In genomic region chr4:148998719-148999118, GRCh38 we compare ENCODE assay signal across 10 cellular contexts.
DNase-seq lines count a peak whose midpoint lies in the region; ATAC-seq and TF ChIP-seq lines count a peak whose summit lies in the region.
"Had no signal": no experiment of that assay in that cellular context is flagged by ENCODE, and none has a peak within 500 bp of the region (broad histone marks: within the 10 kb centered on the region; RNA-seq: fewer than 3 reads in every experiment).

No MANE protein-coding gene starts in this region.

- intact Hi-C loops in HCT116 (cut with micrococcal nuclease): loop anchor here (5.0 kb wide), 2 partner anchors 264 to 899 kb away; no protein-coding TSS in a partner anchor

- H3K27ac ChIP-seq in HCT116 (ENCODE audit: low read depth, low read length) (no peak overlapping the region), SK-N-SH (ENCODE audit: low read depth in 2 of 2, low read length in 1 of 2) (no peak overlapping the region)
- H3K27ac ChIP-seq: SJSA1 had no signal

- no peak for TF ChIP-seq POLR2A in HCT116 (IDR thresholded peaks at IDR 0.05; ENCODE audit: borderline replicate concordance, extremely low read depth, insufficient read depth, insufficient read length)

- no peak overlapping the region for H3K27ac Mint-ChIP-seq in stimulated activated effector memory CD8-positive, alpha-beta T cell treated with anti-CD3 and anti-CD28 coated beads, Interleukin-12 subunit alpha, Interleukin-12 subunit beta, amount 100 ng/mL, for 72 hours
- H3K27ac Mint-ChIP-seq: immature natural killer cell had no signal

- RAD21 ChIA-PET in HCT116 (lab: Charles Lee; ENCODE audit: low non-redundant PET in 1 of 2, low total read pairs in 2 of 2, uncharacterized antibody in 2 of 2, unreplicated experiment in 2 of 2): no interaction called here

- TF ChIP-seq CTCF in HCT116 (IDR thresholded peaks at IDR 0.05 in 2 of 3, conservative IDR thresholded peaks at IDR 0.05 in 1 of 3; ENCODE audit: borderline replicate concordance in 1 of 3, insufficient read depth in 1 of 3, low read depth in 2 of 3, low read length in 2 of 3) (peak; percentile 25 to 74 (median 53); a peak in 5 of 6 replicates), SK-N-SH (IDR thresholded peaks at IDR 0.05) (peak; percentile 57), kidney epithelial cell (IDR thresholded peaks at IDR 0.05; ENCODE audit: insufficient read depth, low read length, poor library complexity, severe bottlenecking) (peak; percentile 21)

- H4K20me1 ChIP-seq in HCT116 (ENCODE audit: insufficient read depth): no peaks in the 10 kb centered on the region
- no peaks in the 10 kb centered on the region for H4K20me1 ChIP-seq in SK-N-SH (ENCODE audit: insufficient read depth)

- H3K9me2 ChIP-seq in HCT116 (ENCODE audit: insufficient read depth) (no peaks in the 10 kb centered on the region), SK-N-SH (no peaks in the 10 kb centered on the region)

- no peak for TF ChIP-seq EP300 in SK-N-SH (IDR thresholded peaks at IDR 0.05; ENCODE audit: borderline replicate concordance in 1 of 2, low read depth in 1 of 2, low read length in 1 of 2)

- peak; percentile 69 for TF ChIP-seq RAD21 in HCT116 (IDR thresholded peaks at IDR 0.05; ENCODE audit: low read depth)
- peak; percentile 47 for TF ChIP-seq RAD21 in SK-N-SH (IDR thresholded peaks at IDR 0.05; ENCODE audit: low read length)

- H3K4me3 ChIP-seq in HCT116 (replicated peaks in 1 of 2; ENCODE audit: low read depth in 1 of 2, low read length in 2 of 2) (no peak overlapping the region), SK-N-SH (ENCODE audit: low read depth in 2 of 2, low read length in 1 of 2) (no peak overlapping the region), kidney epithelial cell (ENCODE audit: low read depth, low read length) (no peak overlapping the region)
- H3K4me3 ChIP-seq: SJSA1 had no signal

- H2AFZ ChIP-seq in HCT116 (ENCODE audit: low read depth, low read length, poor library complexity, severe bottlenecking) (no peak overlapping the region), SK-N-SH (ENCODE audit: low read depth) (no peak overlapping the region)

- no peaks in the 10 kb centered on the region for H3K9me3 ChIP-seq in HCT116 (ENCODE audit: control insufficient read depth in 1 of 2, insufficient read depth in 1 of 2, low read depth in 1 of 2, low read length in 2 of 2)
- H3K9me3 ChIP-seq in SK-N-SH: no peaks in the 10 kb centered on the region
- H3K9me3 ChIP-seq: SJSA1 had no signal

- H3K27me3 ChIP-seq in HCT116 (ENCODE audit: insufficient read depth, low read length) (no peaks in the 10 kb centered on the region), SK-N-SH (ENCODE audit: insufficient read depth) (peaks cover 5% of the 10 kb centered on the region; the same call in 1 of the 2 replicates), kidney epithelial cell (ENCODE audit: control insufficient read depth, insufficient read depth, low read length) (no peaks in the 10 kb centered on the region)
- H3K27me3 ChIP-seq: SJSA1 had no signal

- DNase-seq in ELR (ENCODE audit: low read depth) (peak; percentile 40), HCT116 (ENCODE audit: low read depth, low spot score) (peak; percentile 24), SK-N-SH (peak; percentile 1), kidney epithelial cell (ENCODE audit: low read depth) (no peak), GDM1 (lab: John Stamatoyannopoulos, UW) (no peak), activated T-cell treated with anti-CD3 and anti-CD28 coated beads for 4 hours (no peak)
- DNase-seq in stimulated activated effector memory CD8-positive, alpha-beta T cell treated with anti-CD3 and anti-CD28 coated beads, Interleukin-12 subunit alpha, Interleukin-12 subunit beta, amount 100 ng/mL, for 72 hours (ENCODE audit: low spot score in 2 of 2): no peak
- DNase-seq in activated CD4-positive, alpha-beta T cell treated with anti-CD3 and anti-CD28 coated beads, Interleukin-2, amount 50 U/mL, for 4 hours: no peak
- DNase-seq: immature natural killer cell had no signal

- no peaks in the 10 kb centered on the region for H3K36me3 ChIP-seq in HCT116 (ENCODE audit: control insufficient read depth in 1 of 2, insufficient read depth in 2 of 2, low read length in 2 of 2)
- no peaks in the 10 kb centered on the region for H3K36me3 ChIP-seq in SK-N-SH (replicated peaks in 1 of 2; ENCODE audit: control insufficient read depth in 1 of 2, insufficient read depth in 2 of 2, low read length in 1 of 2)
- no peaks in the 10 kb centered on the region for H3K36me3 ChIP-seq in kidney epithelial cell (ENCODE audit: control insufficient read depth, insufficient read depth, low read length)
- H3K36me3 ChIP-seq: SJSA1 had no signal

- no peaks in the 10 kb centered on the region for H3K79me2 ChIP-seq in HCT116 (ENCODE audit: insufficient read depth, low read length)
- H3K79me2 ChIP-seq in SK-N-SH (ENCODE audit: insufficient read depth): no peaks in the 10 kb centered on the region

- no peaks in the 10 kb centered on the region for H3K36me3 Mint-ChIP-seq in stimulated activated effector memory CD8-positive, alpha-beta T cell treated with anti-CD3 and anti-CD28 coated beads, Interleukin-12 subunit alpha, Interleukin-12 subunit beta, amount 100 ng/mL, for 72 hours
- H3K36me3 Mint-ChIP-seq: immature natural killer cell had no signal

- peak; percentile 85 for ATAC-seq in HCT116
- no peak for ATAC-seq in stimulated activated effector memory CD8-positive, alpha-beta T cell treated with anti-CD3 and anti-CD28 coated beads, Interleukin-12 subunit alpha, Interleukin-12 subunit beta, amount 100 ng/mL, for 72 hours

- no peaks in the 10 kb centered on the region for H3K4me1 ChIP-seq in HCT116 (ENCODE audit: control insufficient read depth in 1 of 2, insufficient read depth in 2 of 2, low read length in 2 of 2)
- H3K4me1 ChIP-seq in SK-N-SH (ENCODE audit: control insufficient read depth in 1 of 2, insufficient read depth in 2 of 2, low read depth in 1 of 2, low read length in 1 of 2): no peaks in the 10 kb centered on the region
- H3K4me1 ChIP-seq: SJSA1 had no signal

- H3K9me3 Mint-ChIP-seq in stimulated activated effector memory CD8-positive, alpha-beta T cell treated with anti-CD3 and anti-CD28 coated beads, Interleukin-12 subunit alpha, Interleukin-12 subunit beta, amount 100 ng/mL, for 72 hours: peaks cover 5% of the 10 kb centered on the region

- no peak overlapping the region for H3K9ac ChIP-seq in HCT116 (ENCODE audit: low read length)
- H3K9ac ChIP-seq in SK-N-SH: no peak overlapping the region

- POLR2A ChIA-PET in HCT116 (lab: Charles Lee) (no interaction called here), SK-N-SH (lab: Yijun Ruan, JAX) (no interaction called here)

- no peak overlapping the region for H3K4me3 Mint-ChIP-seq in stimulated activated effector memory CD8-positive, alpha-beta T cell treated with anti-CD3 and anti-CD28 coated beads, Interleukin-12 subunit alpha, Interleukin-12 subunit beta, amount 100 ng/mL, for 72 hours
- H3K4me3 Mint-ChIP-seq: immature natural killer cell had no signal

- H3K4me2 ChIP-seq in HCT116 (ENCODE audit: low read length) (no peak overlapping the region), SK-N-SH (no peak overlapping the region)

- no TSS peak for BruUV-seq in HCT116 (replicated peaks; lab: Mats Ljungman, UMichigan)

- CTCF ChIA-PET in HCT116 (lab: Charles Lee) (interaction anchor here (0.9 kb wide), 1 partner anchor 12 kb away, joined by 4 read pairs; no protein-coding TSS in a partner anchor), SK-N-SH (lab: Yijun Ruan, JAX) (no interaction called here)

- no peaks in the 10 kb centered on the region for H3F3A ChIP-seq in SK-N-SH (replicated peaks; ENCODE audit: insufficient read depth)

- no peaks in the 10 kb centered on the region for H3K4me1 Mint-ChIP-seq in stimulated activated effector memory CD8-positive, alpha-beta T cell treated with anti-CD3 and anti-CD28 coated beads, Interleukin-12 subunit alpha, Interleukin-12 subunit beta, amount 100 ng/mL, for 72 hours
- H3K4me1 Mint-ChIP-seq: immature natural killer cell had no signal

- 0% methylated on average over 2 of the region's 2 CpGs for WGBS in SK-N-SH (ENCODE audit: low lambda C conversion rate)

TF ChIP-seq in HCT116, 20 proteins besides CTCF, POLR2A, EP300 and RAD21:
- TF ChIP-seq ZFX (IDR thresholded peaks at IDR 0.05): no peak
- TF ChIP-seq EZH2 (IDR thresholded peaks at IDR 0.05): no peak
- TF ChIP-seq CBX3 (IDR thresholded peaks at IDR 0.05; ENCODE audit: low read depth): no peak
- no peak for TF ChIP-seq FOSL1 (IDR thresholded peaks at IDR 0.05; ENCODE audit: low read depth)

TF ChIP-seq in SK-N-SH, 30 proteins besides CTCF, POLR2A, EP300 and RAD21:
- TF ChIP-seq SMC3 (IDR thresholded peaks at IDR 0.05; ENCODE audit: low read depth, low read length): peak; percentile 41
- TF ChIP-seq, protein P1, sequence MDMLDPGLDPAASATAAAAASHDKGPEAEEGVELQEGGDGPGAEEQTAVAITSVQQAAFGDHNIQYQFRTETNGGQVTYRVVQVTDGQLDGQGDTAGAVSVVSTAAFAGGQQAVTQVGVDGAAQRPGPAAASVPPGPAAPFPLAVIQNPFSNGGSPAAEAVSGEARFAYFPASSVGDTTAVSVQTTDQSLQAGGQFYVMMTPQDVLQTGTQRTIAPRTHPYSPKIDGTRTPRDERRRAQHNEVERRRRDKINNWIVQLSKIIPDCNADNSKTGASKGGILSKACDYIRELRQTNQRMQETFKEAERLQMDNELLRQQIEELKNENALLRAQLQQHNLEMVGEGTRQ (IDR thresholded peaks at IDR 0.05; ENCODE audit: borderline replicate concordance, low read depth, low read length): no peak
- TF ChIP-seq CHD2 (IDR thresholded peaks at IDR 0.05; ENCODE audit: low read length, partially characterized antibody): no peak
- no peak for TF ChIP-seq PBX3 (IDR thresholded peaks at IDR 0.05)

Comparison
In these comparisons a context has a peak if more than half of its experiments do, and no peak if none do; other contexts are left out.
1. DNase-seq: peak in ELR (single experiment), HCT116 (single experiment) and SK-N-SH (single experiment); none in kidney epithelial cell (single experiment), stimulated activated effector memory CD8-positive, alpha-beta T cell treated with anti-CD3 and anti-CD28 coated beads, Interleukin-12 subunit alpha, Interleukin-12 subunit beta, amount 100 ng/mL, for 72 hours (0 of 2), activated CD4-positive, alpha-beta T cell treated with anti-CD3 and anti-CD28 coated beads, Interleukin-2, amount 50 U/mL, for 4 hours (0 of 2), GDM1 (single experiment) and activated T-cell treated with anti-CD3 and anti-CD28 coated beads for 4 hours (single experiment).
2. Peak in every context shown above with its lines, with median percentiles within 50 percentile points of each other: CTCF ChIP-seq.